ENCODE assay signal across 8 cellular contexts in the genomic region with DNA sequence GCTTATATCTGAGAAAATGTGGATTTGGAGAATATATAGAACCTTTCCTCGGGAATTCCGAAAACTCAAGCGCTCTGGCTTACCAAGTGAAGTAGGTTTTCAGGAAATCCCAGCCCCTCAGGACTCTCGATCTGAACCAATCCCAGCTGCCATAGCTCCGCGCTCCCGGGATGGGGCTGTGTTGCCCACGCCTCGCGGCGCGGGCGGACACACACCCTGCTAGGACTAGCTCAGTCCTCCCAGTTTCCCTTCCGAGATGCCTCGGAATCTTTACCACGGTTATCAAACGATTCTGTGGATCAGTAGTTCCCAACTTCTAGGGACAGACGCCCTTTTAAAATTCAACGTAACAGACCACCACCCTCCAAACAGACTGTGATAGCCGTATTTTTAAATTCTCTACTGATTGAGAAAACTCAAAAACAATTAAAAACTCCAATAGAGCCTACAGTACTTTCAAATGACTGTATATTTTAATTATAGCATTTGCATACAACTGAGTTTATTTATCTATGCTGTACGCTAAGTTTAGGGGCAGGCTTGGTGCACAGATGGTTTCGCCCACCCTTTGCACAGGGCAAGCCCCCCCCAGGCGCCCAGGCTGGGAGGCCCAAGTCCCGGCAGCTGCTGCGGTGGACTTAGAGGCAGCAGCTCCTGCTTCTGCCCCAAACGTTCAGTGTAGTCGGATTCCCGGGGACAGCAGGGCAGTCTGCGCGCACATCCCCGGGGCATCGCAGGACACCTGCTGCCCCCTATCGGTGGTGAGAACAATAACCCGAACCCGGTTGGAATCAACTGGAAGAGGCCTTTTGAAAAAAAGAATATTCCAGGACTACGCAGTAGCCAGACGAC. TPM values are rescaled to one million over a fixed set of nuclear protein-coding genes. Genes with fewer than 3 reads are reported as not detected.
DNase-seq lines count a peak whose midpoint lies in the region; ATAC-seq and TF ChIP-seq lines count a peak whose summit lies in the region.

No MANE protein-coding gene starts in this region.

- TF ChIP-seq CTCF in AG09309 (IDR thresholded peaks at IDR 0.05; ENCODE audit: control insufficient read depth, insufficient read depth, low read depth, low read length, missing control alignments): peak; percentile 90
- peak; percentile 80 to 91 (median 82) for TF ChIP-seq CTCF in right lobe of liver (IDR thresholded peaks at IDR 0.05)

- no peaks in the 10 kb centered on the region for H3K9me3 ChIP-seq in right lobe of liver

- ATAC-seq in GM18861 (IDR thresholded peaks at IDR 0.05; ENCODE audit: unreplicated experiment) (peak; percentile 44), HG03064 (IDR thresholded peaks at IDR 0.05; ENCODE audit: low read depth, unreplicated experiment) (peak; percentile 56), right lobe of liver (peak; percentile 85 to 91 (median 87))

- H3K36me3 ChIP-seq in right lobe of liver: no peaks in the 10 kb centered on the region

- peak overlapping the region in 2 of 3 donors; percentile 3 to 41 for H3K27ac ChIP-seq in right lobe of liver

- peak; percentile 58 for DNase-seq in AG09309 (ENCODE audit: low read depth)
- DNase-seq in NCI-H460 (ENCODE audit: extremely low read depth, low read depth): peak; percentile 72
- peak; percentile 33 to 37 for DNase-seq in activated CD4-positive, alpha-beta T cell treated with anti-CD3 and anti-CD28 coated beads, Interleukin-2, amount 50 U/mL, for 24 hours (ENCODE audit: low read depth in 1 of 2, low spot score in 1 of 2)
- peak; percentile 87 for DNase-seq in ecto neural progenitor cell (ENCODE audit: low spot score)
- DNase-seq in right lobe of liver: peak; percentile 79 to 85 (median 80)
- DNase-seq in stimulated activated CD4-positive, alpha-beta T cell treated with anti-CD3 and anti-CD28 coated beads, Interleukin-4, amount 100 ng/mL, for 4 hours: peak; percentile 33 to 59

- H3K4me3 ChIP-seq in AG09309 (ENCODE audit: control insufficient read depth, low read depth, low read length) (peak overlapping the region; percentile 50), right lobe of liver (peak overlapping the region; percentile 14 to 67 (median 36))

- intact Hi-C loops in right lobe of liver (cut with DNase I): no loop called here

- H3K4me1 ChIP-seq in right lobe of liver: peaks cover 0 to 4% (median 0%) of the 10 kb centered on the region in 4 donors

- H3K27me3 ChIP-seq in right lobe of liver: no peaks in the 10 kb centered on the region

- WGBS in right lobe of liver (ENCODE audit: insufficient coverage, low coverage, low lambda C conversion rate, missing lambda C conversion rate): 15% methylated on average over 37 of the region's 37 CpGs

- no peak for TF ChIP-seq POLR2A in right lobe of liver (IDR thresholded peaks at IDR 0.05)

RNA-seq across cellular contexts. Expression of gene CCDC54, which starts 52.3 kb away (rescaled TPM):
- not detected in 2 replicates for total RNA-seq in NCI-H460 (2014; rRNA removed; shearing (Covaris generic))
- polyA plus RNA-seq in NCI-H460 (2014; cell fraction: nucleus; rRNA removed): not detected in 2 replicates
- total RNA-seq in right lobe of liver: not detected

Comparison
In these comparisons a context has a peak if more than half of its experiments do, and no peak if none do; other contexts are left out.
1. Peak in every context shown above with its lines: DNase-seq, ATAC-seq, H3K4me3 ChIP-seq and H3K27ac ChIP-seq.
2. DNase-seq: peak in every context shown above with its lines; median percentile 87 in ecto neural progenitor cell; 80 in right lobe of liver; 72 in NCI-H460; 58 in AG09309; 46 in stimulated activated CD4-positive, alpha-beta T cell treated with anti-CD3 and anti-CD28 coated beads, Interleukin-4, amount 100 ng/mL, for 4 hours; 35 in activated CD4-positive, alpha-beta T cell treated with anti-CD3 and anti-CD28 coated beads, Interleukin-2, amount 50 U/mL, for 24 hours.